Comparison of ENCODE assay signal across 9 cellular contexts in genomic region chr2:183001948-183002347, GRCh38.
"Had no signal": no experiment of that assay in that cellular context is flagged by ENCODE, and none has a peak within 500 bp of the region (broad histone marks: within the 10 kb centered on the region; RNA-seq: fewer than 3 reads in every experiment).

No MANE protein-coding gene starts in this region.

- H3K4me3 ChIP-seq: lung, skin epidermis had no signal

- ATAC-seq: activated naive CD4-positive, alpha-beta T cell treated with anti-CD3 and anti-CD28 coated beads, Interleukin-2, amount 50 U/mL, for 72 hours; left colon had no signal

- H3K27ac Mint-ChIP-seq: activated naive CD4-positive, alpha-beta T cell treated with anti-CD3 and anti-CD28 coated beads, Interleukin-2, amount 50 U/mL, for 72 hours; naive B cell had no signal

- H3K4me3 Mint-ChIP-seq: brain, naive B cell had no signal

- H3K27me3 Mint-ChIP-seq: brain had no signal

- H3K27ac ChIP-seq: skin epidermis had no signal

- H3K4me1 Mint-ChIP-seq: naive B cell had no signal

- H3K36me3 Mint-ChIP-seq: naive B cell had no signal

- H3K9me3 Mint-ChIP-seq: activated naive CD4-positive, alpha-beta T cell treated with anti-CD3 and anti-CD28 coated beads, Interleukin-2, amount 50 U/mL, for 72 hours had no signal

- DNase-seq: activated CD4-positive, alpha-beta T cell treated with anti-CD3 and anti-CD28 coated beads, Interleukin-2, amount 50 U/mL, for 1 hour; activated effector memory CD4-positive, alpha-beta T cell treated with anti-CD3 and anti-CD28 coated beads, Interleukin-2, amount 50 U/mL, for 16 hours; amniotic stem cell; left colon; naive B cell had no signal
